ENCODE assay signal across 1 cellular context in genomic region chr15:84823580-84823878, GRCh38.
TF ChIP-seq lines count a peak whose summit lies in the region.

No MANE protein-coding gene starts in this region.

TF ChIP-seq in K562, 482 proteins besides CTCF, POLR2A, EP300 and RAD21 (continued from another document):
- TF ChIP-seq TFE3 (CRISPR knock-in tag; IDR thresholded peaks at IDR 0.05) (peak; percentile 83), RAD51 (IDR thresholded peaks at IDR 0.05; ENCODE audit: borderline replicate concordance, low read depth) (peak; percentile 52; the same call in 1 of the 2 replicates), XRCC4 (IDR thresholded peaks at IDR 0.05; ENCODE audit: extremely low read depth, insufficient read depth, insufficient read length) (no peak)
